Comparison of ENCODE assay signal across 8 cellular contexts in the genomic region with DNA sequence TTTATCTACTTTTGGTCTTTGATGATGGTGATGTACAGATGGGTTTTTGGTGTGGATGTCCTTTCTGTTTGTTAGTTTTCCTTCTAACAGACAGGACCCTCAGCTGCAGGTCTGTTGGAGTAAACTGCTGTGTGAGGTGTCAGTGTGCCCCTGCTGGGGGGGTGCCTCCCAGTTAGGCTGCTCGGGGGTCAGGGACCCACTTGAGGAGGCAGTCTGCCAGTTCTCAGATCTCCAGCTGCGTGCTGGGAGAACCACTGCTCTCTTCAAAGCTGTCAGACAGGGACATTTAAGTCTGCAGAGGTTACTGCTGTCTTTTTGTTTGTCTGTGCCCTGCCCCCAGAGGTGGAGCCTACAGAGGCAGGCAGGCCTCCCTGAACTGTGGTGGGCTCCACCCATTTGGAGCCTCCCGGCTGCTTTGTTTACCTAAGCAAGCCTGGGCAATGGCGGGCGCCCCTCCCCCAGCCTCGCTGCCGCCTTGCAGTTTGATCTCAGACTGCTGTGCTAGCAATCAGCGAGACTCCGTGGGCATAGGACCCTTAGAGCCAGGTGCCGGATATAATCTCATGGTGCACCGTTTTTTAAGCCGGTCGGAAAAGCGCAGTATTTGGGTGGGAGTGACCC.
A peak's percentile ranks its signal among the peaks of the same experiment; 100 is the strongest.
DNase-seq lines count a peak whose midpoint lies in the region; TF ChIP-seq lines count a peak whose summit lies in the region.
"Not testable (repeated sequence)": the region's sequence is repeated elsewhere in the genome, so short reads cannot be mapped to it uniquely, and the experiment has no call there.

No MANE protein-coding gene starts in this region.

- not testable (repeated sequence) for H3K18ac ChIP-seq in H9 (ENCODE audit: insufficient read length, low read depth, low read length); mesendoderm (ENCODE audit: low read length)

- not testable (repeated sequence) for H2AK5ac ChIP-seq in H9 (ENCODE audit: insufficient read length, low read length); mesendoderm (ENCODE audit: low read length)

- H3K4ac ChIP-seq in H9 (ENCODE audit: low read depth, low read length); mesendoderm (ENCODE audit: low read depth, low read length): not testable (repeated sequence)

- not testable (repeated sequence) for H2BK15ac ChIP-seq in H9 (ENCODE audit: low read depth, low read length); mesendoderm (replicated peaks; ENCODE audit: low read depth)

- POLR2A ChIA-PET in Caco-2 (lab: Charles Lee) = not testable (repeated sequence)

- not testable (repeated sequence) for H3K9me2 ChIP-seq in hepatocyte (replicated peaks; ENCODE audit: insufficient read depth)

- not testable (repeated sequence) for H3K79me1 ChIP-seq in H9 (ENCODE audit: insufficient read depth, low read depth, low read length, poor library complexity, severe bottlenecking); mesendoderm (ENCODE audit: low read length)

- not testable (repeated sequence) for H3K27ac ChIP-seq in H9 (ENCODE audit: insufficient read length, low read depth, low read length); hepatocyte; mesendoderm (ENCODE audit: low read depth, low read length); transverse colon

- not testable (repeated sequence) for TF ChIP-seq EP300 in transverse colon (IDR thresholded peaks at IDR 0.05; ENCODE audit: low read depth)

- not testable (repeated sequence) for H4K91ac ChIP-seq in H9 (ENCODE audit: insufficient read length, low read depth, low read length)

- peaks cover 19% of the 10 kb centered on the region for H3K4me1 ChIP-seq in Caco-2
- H3K4me1 ChIP-seq in H9 (ENCODE audit: insufficient read depth, low read length); hepatocyte (ENCODE audit: insufficient read depth); mesendoderm (ENCODE audit: control insufficient read depth, low read depth, low read length); transverse colon: not testable (repeated sequence)

- not testable (repeated sequence) for H4K8ac ChIP-seq in H9 (replicated peaks; ENCODE audit: insufficient read length, low read depth, low read length); mesendoderm (ENCODE audit: low read depth, low read length)

- peaks cover 14% of the 10 kb centered on the region for H3K9me3 Mint-ChIP-seq in Caco-2 (ENCODE audit: unreplicated experiment)
- H3K9me3 Mint-ChIP-seq in H9 = not testable (repeated sequence)

- CTCF ChIA-PET in Caco-2 (lab: Charles Lee) = interaction anchor here (1.3 kb wide), 1 partner anchor 149 kb away, joined by 5 read pairs; no protein-coding TSS in a partner anchor

- not testable (repeated sequence) for H3K27me3 ChIP-seq in Caco-2 (replicated peaks; ENCODE audit: control insufficient read depth, insufficient read depth, low read length); H9 (ENCODE audit: insufficient read depth, low read length); hepatocyte; mesendoderm (ENCODE audit: insufficient read depth, low read length, poor library complexity); transverse colon

- in situ Hi-C loops in transverse colon (cut with MboI; ENCODE audit: low pct_ligation_motif_present in 1 of 4, low pct_unique_long_range_greater_than_20kb in 1 of 4, low sequenced_read_pairs in 3 of 4) = not testable (repeated sequence)

- H3K23ac ChIP-seq in H9 (ENCODE audit: insufficient read length, low read depth, low read length); mesendoderm (ENCODE audit: low read length): not testable (repeated sequence)

- H2AFZ ChIP-seq in H9 (ENCODE audit: low read length); hepatocyte: not testable (repeated sequence)

- DNase-seq in Caco-2 (peak; percentile 52 to 66), H9 (peak; percentile 80), NCI-H1436 treated with DMSO at 0.1 percent for 48 hours (lab: John Stamatoyannopoulos, UW) (peak; percentile 20), NCI-H526 (lab: John Stamatoyannopoulos, UW) (peak; percentile 68 to 76), SK-N-DZ (ENCODE audit: low spot score) (peak; percentile 46), hepatocyte (ENCODE audit: low spot score) (peak; percentile 18), mesendoderm (peak; percentile 78), transverse colon (peak; percentile 20)

- H3K4me3 ChIP-seq in Caco-2 (ENCODE audit: low read depth, low read length); hepatocyte; mesendoderm (ENCODE audit: low read length); transverse colon: not testable (repeated sequence)

- not testable (repeated sequence) for H3K9me3 ChIP-seq in Caco-2; H9 (ENCODE audit: control insufficient read depth, low read depth, low read length); hepatocyte (ENCODE audit: low read depth); transverse colon

- H3K36me3 Mint-ChIP-seq in Caco-2 (ENCODE audit: insufficient read depth, unreplicated experiment); H9 (ENCODE audit: insufficient read depth in 1 of 3, low read depth in 3 of 3): not testable (repeated sequence)

- intact Hi-C loops in Caco-2 (cut with micrococcal nuclease; ENCODE audit: unreplicated experiment); transverse colon (cut with DNase I; ENCODE audit: low total_unique reads): not testable (repeated sequence)

- WGBS in H9 (ENCODE audit: extremely low coverage, insufficient read length, low lambda C conversion rate) = no CpG with 5 or more reads among the region's 14 CpGs
- 42% methylated on average over 13 of the region's 14 CpGs for WGBS in hepatocyte (ENCODE audit: low lambda C conversion rate, missing lambda C conversion rate)
- no CpG with 5 or more reads among the region's 14 CpGs for WGBS in mesendoderm (ENCODE audit: extremely low coverage, insufficient coverage, low lambda C conversion rate)
- WGBS in transverse colon (ENCODE audit: low coverage in 1 of 2), 2 donors = 52% methylated on average over 12 of the region's 14 CpGs; no CpG with 5 or more reads in 1 of the 2 donors

- not testable (repeated sequence) for H3K4me3 Mint-ChIP-seq in Caco-2 (ENCODE audit: unreplicated experiment)
- H3K4me3 Mint-ChIP-seq in H9 = peak overlapping the region in 1 of 2 experiments; percentile 54; a peak in 3 of 5 replicates

- not testable (repeated sequence) for H4K20me1 ChIP-seq in H9 (ENCODE audit: control insufficient read depth, insufficient read depth, insufficient read length); hepatocyte (ENCODE audit: insufficient read depth, poor library complexity, severe bottlenecking)

- not testable (repeated sequence) for H3K27ac Mint-ChIP-seq in Caco-2 (ENCODE audit: unreplicated experiment)
- peak overlapping the region in 1 of 3 experiments; percentile 73; a peak in 1 of 7 replicates for H3K27ac Mint-ChIP-seq in H9

- not testable (repeated sequence) for H3T11ph ChIP-seq in H9 (ENCODE audit: low read length)

- not testable (repeated sequence) for H3K9ac ChIP-seq in H9 (ENCODE audit: extremely low read depth, insufficient read length, low read length); mesendoderm (ENCODE audit: low read length)

- not testable (repeated sequence) for H3K36me3 ChIP-seq in Caco-2 (ENCODE audit: control insufficient read depth, insufficient read depth, low read length); hepatocyte (replicated peaks; ENCODE audit: insufficient read depth, low read depth); mesendoderm (ENCODE audit: control insufficient read depth, insufficient read depth, low read length); transverse colon

- not testable (repeated sequence) for BruUV-seq in Caco-2 (replicated peaks; lab: Mats Ljungman, UMichigan)

- H3K4me1 Mint-ChIP-seq in Caco-2 (ENCODE audit: low read depth, unreplicated experiment) = peaks cover 17% of the 10 kb centered on the region
- not testable (repeated sequence) for H3K4me1 Mint-ChIP-seq in H9

- TF ChIP-seq POLR2A in transverse colon (IDR thresholded peaks at IDR 0.05) = not testable (repeated sequence)

- TF ChIP-seq CTCF in Caco-2 (IDR thresholded peaks at IDR 0.05; ENCODE audit: insufficient read depth in 1 of 2, low read depth in 1 of 2, low read length in 1 of 2, severe bottlenecking in 1 of 2, unreplicated experiment in 1 of 2); H9 (conservative IDR thresholded peaks at IDR 0.05); hepatocyte (IDR thresholded peaks at IDR 0.05; ENCODE audit: poor library complexity); transverse colon (IDR thresholded peaks at IDR 0.05): not testable (repeated sequence)

- H2BK5ac ChIP-seq in H9 (ENCODE audit: insufficient read length, low read length); mesendoderm (ENCODE audit: low read length): not testable (repeated sequence)

- not testable (repeated sequence) for H3K79me2 ChIP-seq in H9 (ENCODE audit: insufficient read depth, low read length); hepatocyte; mesendoderm (ENCODE audit: control insufficient read depth, insufficient read depth, low read length)

- not testable (repeated sequence) for H3K56ac ChIP-seq in H9 (ENCODE audit: insufficient read length, low read depth, low read length)
- H3K56ac ChIP-seq in mesendoderm (ENCODE audit: low read length) = peak overlapping the region; percentile 25

- not testable (repeated sequence) for H3K23me2 ChIP-seq in H9 (ENCODE audit: insufficient read length, low read depth, low read length, poor library complexity, severe bottlenecking)

- H2BK20ac ChIP-seq in H9 (ENCODE audit: low read depth, low read length, poor library complexity, severe bottlenecking) = not testable (repeated sequence)

- not testable (repeated sequence) for H2BK12ac ChIP-seq in H9 (ENCODE audit: insufficient read length, low read depth, low read length)

- H4K5ac ChIP-seq in H9 (ENCODE audit: insufficient read length, low read depth, low read length); mesendoderm (ENCODE audit: low read length): not testable (repeated sequence)

- H2BK120ac ChIP-seq in H9 (ENCODE audit: low read depth, low read length, poor library complexity, severe bottlenecking); mesendoderm (ENCODE audit: low read depth, low read length): not testable (repeated sequence)

- not testable (repeated sequence) for H3K14ac ChIP-seq in H9 (ENCODE audit: insufficient read depth, low read length)

- H3K27me3 Mint-ChIP-seq in Caco-2 (ENCODE audit: insufficient read depth, unreplicated experiment); H9 (ENCODE audit: low read depth): not testable (repeated sequence)

- not testable (repeated sequence) for H3K4me2 ChIP-seq in H9 (ENCODE audit: insufficient read depth, insufficient read length, low read length); mesendoderm (ENCODE audit: low read length)
- peak overlapping the region; percentile 61 for H3K4me2 ChIP-seq in hepatocyte

Comparison
In these comparisons a context has a peak if more than half of its experiments do, and no peak if none do; other contexts are left out.
1. DNase-seq: peak in every context shown above with its lines; median percentile 80 in H9; 78 in mesendoderm; 72 in NCI-H526; 59 in Caco-2; 46 in SK-N-DZ; 20 in NCI-H1436 treated with DMSO at 0.1 percent for 48 hours; 20 in transverse colon; 18 in hepatocyte.